ENCODE assay signal across 23 cellular contexts in genomic region chr10:50438049-50438936, GRCh38.
DNase-seq lines count a peak whose midpoint lies in the region; ATAC-seq and TF ChIP-seq lines count a peak whose summit lies in the region.
"Had no signal": no experiment of that assay in that cellular context is flagged by ENCODE, and none has a peak within 500 bp of the region (broad histone marks: within the 10 kb centered on the region; RNA-seq: fewer than 3 reads in every experiment).

No MANE protein-coding gene starts in this region.

- intact Hi-C loops in natural killer cell (cut with micrococcal nuclease) (no loop called here), upper lobe of right lung (cut with DNase I) (no loop called here)

- peak overlapping the region; percentile 22 to 60 for H3K27ac Mint-ChIP-seq in natural killer cell treated with Interleukin-12 subunit alpha and Interleukin-12 subunit beta and Interleukin-15 and Interleukin-18, amount 100 ng/mL, for 72 hours
- no peak overlapping the region for H3K27ac Mint-ChIP-seq in natural killer cell
- H3K27ac Mint-ChIP-seq: activated naive CD4-positive, alpha-beta T cell treated with anti-CD3 and anti-CD28 coated beads, Interleukin-2, amount 10 ng/mL, durations not matched to agents 7 days and 5 days had no signal

- no peaks in the 10 kb centered on the region for H3K36me3 ChIP-seq in upper lobe of right lung
- H3K36me3 ChIP-seq: MG63, neutrophil had no signal

- no peaks in the 10 kb centered on the region for H3K27me3 Mint-ChIP-seq in natural killer cell treated with Interleukin-12 subunit alpha and Interleukin-12 subunit beta and Interleukin-15 and Interleukin-18, amount 100 ng/mL, for 72 hours
- H3K27me3 Mint-ChIP-seq in natural killer cell (ENCODE audit: low read depth in 2 of 2): no peaks in the 10 kb centered on the region
- H3K27me3 Mint-ChIP-seq: activated naive CD4-positive, alpha-beta T cell treated with anti-CD3 and anti-CD28 coated beads, Interleukin-2, amount 10 ng/mL, durations not matched to agents 7 days and 5 days had no signal

- H3K36me3 Mint-ChIP-seq in natural killer cell treated with Interleukin-12 subunit alpha and Interleukin-12 subunit beta and Interleukin-15 and Interleukin-18, amount 100 ng/mL, for 72 hours: peaks cover 10% of the 10 kb centered on the region
- peaks cover 5% of the 10 kb centered on the region for H3K36me3 Mint-ChIP-seq in natural killer cell

- no peaks in the 10 kb centered on the region for H3K9me3 Mint-ChIP-seq in natural killer cell treated with Interleukin-12 subunit alpha and Interleukin-12 subunit beta and Interleukin-15 and Interleukin-18, amount 100 ng/mL, for 72 hours
- peaks cover 0 to 2% of the 10 kb centered on the region in 2 donors for H3K9me3 Mint-ChIP-seq in natural killer cell

- H3K27ac ChIP-seq in upper lobe of right lung (no peak overlapping the region), coronary artery (no peak overlapping the region)
- H3K27ac ChIP-seq: C4-2B, neutrophil, VCaP had no signal

- peaks cover 30 to 38% of the 10 kb centered on the region in 2 donors for H3K4me1 Mint-ChIP-seq in natural killer cell treated with Interleukin-12 subunit alpha and Interleukin-12 subunit beta and Interleukin-15 and Interleukin-18, amount 100 ng/mL, for 72 hours (ENCODE audit: low read depth in 2 of 2)
- H3K4me1 Mint-ChIP-seq in natural killer cell: peaks cover 34 to 35% of the 10 kb centered on the region in 2 donors

- TF ChIP-seq CTCF in natural killer cell (IDR thresholded peaks at IDR 0.05): no peak
- no peak for TF ChIP-seq CTCF in upper lobe of right lung (IDR thresholded peaks at IDR 0.05)
- TF ChIP-seq CTCF in coronary artery (IDR thresholded peaks at IDR 0.05): no peak

- no peaks in the 10 kb centered on the region for H3K27me3 ChIP-seq in upper lobe of right lung
- H3K27me3 ChIP-seq: MG63, neutrophil had no signal

- DNase-seq in natural killer cell treated with Interleukin-12 subunit alpha and Interleukin-12 subunit beta and Interleukin-15 and Interleukin-18, amount 100 ng/mL, for 72 hours (ENCODE audit: low spot score): no peak
- DNase-seq in natural killer cell (no peak), SKM-1 (lab: John Stamatoyannopoulos, UW; ENCODE audit: unreplicated experiment) (peak; percentile 16), upper lobe of right lung (no peak), NCI-H526 treated with DMSO at 0.1 percent for 48 hours (lab: John Stamatoyannopoulos, UW) (no peak), NCI-H2171 (lab: John Stamatoyannopoulos, UW) (no peak), coronary artery (ENCODE audit: low spot score) (no peak)
- DNase-seq: activated CD4-positive, alpha-beta T cell treated with anti-CD3 and anti-CD28 coated beads, Interleukin-2, amount 50 U/mL, for 48 hours; activated naive CD4-positive, alpha-beta T cell treated with anti-CD3 and anti-CD28 coated beads, Interleukin-2, amount 10 ng/mL, durations not matched to agents 7 days and 5 days; DMS153; GDM1; head of caudate nucleus; IMR-90; left ventricle myocardium superior; MG63; NCI-H1930; NK-92 treated with Interleukin-12 subunit alpha and Interleukin-12 subunit beta, amount 100 ng/mL, for 24 hours; stimulated activated CD4-positive, alpha-beta T cell treated with anti-CD3 and anti-CD28 coated beads, Interleukin-12 subunit alpha, Interleukin-12 subunit beta, amount 100 ng/mL, for 4 hours; T-helper 1 cell had no signal

- ATAC-seq in natural killer cell treated with Interleukin-12 subunit alpha and Interleukin-12 subunit beta and Interleukin-15 and Interleukin-18, amount 100 ng/mL, for 72 hours: peak; percentile 46 to 61
- ATAC-seq in natural killer cell (no peak), HG02981 (IDR thresholded peaks at IDR 0.05; ENCODE audit: unreplicated experiment) (peak; percentile 32), upper lobe of right lung (peak; percentile 69)
- ATAC-seq: left ventricle myocardium superior had no signal

- no peaks in the 10 kb centered on the region for H3K9me3 ChIP-seq in upper lobe of right lung
- H3K9me3 ChIP-seq: MG63, neutrophil had no signal

- no peak overlapping the region for H3K4me3 ChIP-seq in upper lobe of right lung
- H3K4me3 ChIP-seq in coronary artery: no peak overlapping the region
- H3K4me3 ChIP-seq: MG63 had no signal

- H3K4me3 Mint-ChIP-seq in natural killer cell treated with Interleukin-12 subunit alpha and Interleukin-12 subunit beta and Interleukin-15 and Interleukin-18, amount 100 ng/mL, for 72 hours: peak overlapping the region; percentile 8
- H3K4me3 Mint-ChIP-seq in natural killer cell: no peak overlapping the region
- H3K4me3 Mint-ChIP-seq: activated naive CD4-positive, alpha-beta T cell treated with anti-CD3 and anti-CD28 coated beads, Interleukin-2, amount 10 ng/mL, durations not matched to agents 7 days and 5 days had no signal

- H3K4me1 ChIP-seq in upper lobe of right lung: no peaks in the 10 kb centered on the region

Comparison
In these comparisons a context has a peak if more than half of its experiments do, and no peak if none do; other contexts are left out.
1. ATAC-seq: peak in natural killer cell treated with Interleukin-12 subunit alpha and Interleukin-12 subunit beta and Interleukin-15 and Interleukin-18, amount 100 ng/mL, for 72 hours (2 of 2), HG02981 (single experiment) and upper lobe of right lung (single experiment); none in natural killer cell (0 of 3).
2. H3K27ac Mint-ChIP-seq: peak in natural killer cell treated with Interleukin-12 subunit alpha and Interleukin-12 subunit beta and Interleukin-15 and Interleukin-18, amount 100 ng/mL, for 72 hours (2 of 2); none in natural killer cell (0 of 2).